12 cellular contexts compared by ENCODE assay signal in genomic region chr14:51295666-51296263, GRCh38.
"Had no signal": no experiment of that assay in that cellular context is flagged by ENCODE, and none has a peak within 500 bp of the region (broad histone marks: within the 10 kb centered on the region; RNA-seq: fewer than 3 reads in every experiment).

No MANE protein-coding gene starts in this region.

- H3K27ac ChIP-seq: parathyroid adenoma, thyroid gland, vagina had no signal

- H3K9ac ChIP-seq: parathyroid adenoma had no signal

- H2AFZ ChIP-seq: parathyroid adenoma had no signal

- H3K9me3 ChIP-seq: thyroid gland, vagina had no signal

- H3K4me3 ChIP-seq: thyroid gland, vagina had no signal

- H3K27me3 ChIP-seq: thyroid gland, vagina had no signal

- H3K79me2 ChIP-seq: parathyroid adenoma had no signal

- H3K4me1 ChIP-seq: parathyroid adenoma had no signal

- DNase-seq: activated gamma-delta T cell; activated T-cell treated with anti-CD3 and anti-CD28 coated beads, Interleukin-2, amount 50 U/mL, for 48 hours; anterior cingulate cortex; hippocampal formation; kidney glomerular epithelial cell; midbrain; stimulated activated CD4-positive, alpha-beta T cell treated with anti-CD3 and anti-CD28 coated beads, Interleukin-15, amount 100 ng/mL, for 24 hours; stimulated activated CD4-positive, alpha-beta T cell treated with anti-CD3 and anti-CD28 coated beads, Interleukin-4, amount 100 ng/mL, for 4 hours; T-helper 2 cell; thyroid gland had no signal

- H3K36me3 ChIP-seq: thyroid gland, vagina had no signal
